In the genomic region with DNA sequence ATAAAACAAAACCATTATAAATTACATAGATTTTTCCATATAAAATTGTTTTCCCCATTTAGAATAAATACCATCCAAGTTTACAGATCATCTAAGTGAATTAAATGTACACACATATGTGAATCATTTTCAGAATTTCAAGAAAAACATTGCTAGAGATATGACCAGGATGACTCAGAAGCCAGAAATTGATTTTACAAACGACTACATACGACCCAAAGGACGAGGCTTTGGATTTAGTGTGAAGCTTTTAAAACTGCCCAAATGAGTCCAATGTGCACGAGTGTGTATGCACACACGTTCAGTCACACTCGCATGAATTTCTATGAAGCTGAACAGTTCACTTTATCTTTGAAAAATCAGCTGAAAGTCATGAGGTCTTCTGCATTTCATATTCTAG, we compare ENCODE assay signal across 24 cellular contexts.
"Had no signal": no experiment of that assay in that cellular context is flagged by ENCODE, and none has a peak within 500 bp of the region (broad histone marks: within the 10 kb centered on the region; RNA-seq: fewer than 3 reads in every experiment).

No MANE protein-coding gene starts in this region.

- H3K27ac ChIP-seq: left lung, neural progenitor cell, sigmoid colon, spleen, tibial artery had no signal

- H3K36me3 Mint-ChIP-seq: activated naive CD8-positive, alpha-beta T cell had no signal

- H3K4me3 Mint-ChIP-seq: activated CD4-positive, alpha-beta T cell treated with anti-CD3 and anti-CD28 coated beads, Interleukin-2, amount 10 ng/mL, durations not matched to agents 7 days and 5 days; activated CD8-positive, alpha-beta T cell treated with anti-CD3 and anti-CD28 coated beads, Interleukin-2, amount 10 ng/mL, durations not matched to agents 7 days and 5 days; activated naive CD8-positive, alpha-beta T cell; neural progenitor cell; stimulated activated naive CD8-positive, alpha-beta T cell treated with anti-CD3 and anti-CD28 coated beads, Interleukin-15, Interleukin-2, amounts not matched to agents 100 ng/mL and 50 ng/mL, for 24 hours had no signal

- H3K9me3 Mint-ChIP-seq: activated CD4-positive, alpha-beta T cell treated with anti-CD3 and anti-CD28 coated beads, Interleukin-2, amount 10 ng/mL, durations not matched to agents 7 days and 5 days; activated T-helper 2 cell treated with anti-CD3 and anti-CD28 coated beads, Interferon-gamma antibody, Interleukin-2, Interleukin-4, amounts not matched to agents 10 μg/mL and 5 μg/mL and 100 μg/mL, durations not matched to agents 14 hours and 24 hours and 36 hours; stimulated activated naive CD8-positive, alpha-beta T cell treated with anti-CD3 and anti-CD28 coated beads, Interleukin-15, Interleukin-2, amounts not matched to agents 100 ng/mL and 50 ng/mL, for 24 hours had no signal

- H3K4me2 ChIP-seq: neural progenitor cell had no signal

- H3K4me1 ChIP-seq: left lung, sigmoid colon, spleen had no signal

- ATAC-seq: activated CD8-positive, alpha-beta T cell treated with anti-CD3 and anti-CD28 coated beads, Interleukin-2, amount 10 ng/mL, durations not matched to agents 7 days and 5 days; left lung; naive thymus-derived CD4-positive, alpha-beta T cell had no signal

- H3K4me3 ChIP-seq: left lung, lung, neural progenitor cell, sigmoid colon, spleen, tibial artery had no signal

- H2AFZ ChIP-seq: neural progenitor cell had no signal

- H3K27ac Mint-ChIP-seq: activated CD4-positive, alpha-beta T cell treated with anti-CD3 and anti-CD28 coated beads, Interleukin-2, amount 10 ng/mL, durations not matched to agents 7 days and 5 days; activated CD8-positive, alpha-beta T cell treated with anti-CD3 and anti-CD28 coated beads, Interleukin-2, amount 10 ng/mL, durations not matched to agents 7 days and 5 days; activated naive CD8-positive, alpha-beta T cell; activated T-helper 2 cell treated with anti-CD3 and anti-CD28 coated beads, Interferon-gamma antibody, Interleukin-2, Interleukin-4, amounts not matched to agents 10 μg/mL and 5 μg/mL and 100 μg/mL, durations not matched to agents 14 hours and 24 hours and 36 hours; naive thymus-derived CD4-positive, alpha-beta T cell; neural progenitor cell; progenitor cell of endocrine pancreas; stimulated activated naive CD8-positive, alpha-beta T cell treated with anti-CD3 and anti-CD28 coated beads, Interleukin-15, Interleukin-2, amounts not matched to agents 100 ng/mL and 50 ng/mL, for 24 hours had no signal

- H3K9me3 ChIP-seq: left lung, sigmoid colon, spleen, tibial artery had no signal

- H3K36me3 ChIP-seq: left lung, neural progenitor cell, sigmoid colon, spleen had no signal

- DNase-seq: activated CD4-positive, alpha-beta T cell treated with anti-CD3 and anti-CD28 coated beads, Interleukin-2, amount 10 ng/mL, durations not matched to agents 7 days and 5 days; activated CD8-positive, alpha-beta T cell treated with anti-CD3 and anti-CD28 coated beads, Interleukin-2, amount 10 ng/mL, durations not matched to agents 7 days and 5 days; activated naive CD4-positive, alpha-beta T cell; cerebellar nuclear complex; effector CD4-positive, alpha-beta T cell; erythroblast; foreskin melanocyte; glutamatergic neuron; hippocampal formation; kidney glomerular epithelial cell; left lung; naive thymus-derived CD4-positive, alpha-beta T cell; retina; sigmoid colon; spleen; stimulated activated CD4-positive, alpha-beta T cell treated with anti-CD3 and anti-CD28 coated beads, Interleukin-4, amount 100 ng/mL, for 24 hours; substantia nigra; tibial artery had no signal

- H3K27me3 ChIP-seq: left lung, neural progenitor cell, sigmoid colon, spleen, tibial artery had no signal

- H3K9ac ChIP-seq: neural progenitor cell had no signal

- H3K27me3 Mint-ChIP-seq: activated naive CD8-positive, alpha-beta T cell; progenitor cell of endocrine pancreas; stimulated activated naive CD8-positive, alpha-beta T cell treated with anti-CD3 and anti-CD28 coated beads, Interleukin-15, Interleukin-2, amounts not matched to agents 100 ng/mL and 50 ng/mL, for 24 hours had no signal
